21 cellular contexts compared by ENCODE assay signal in genomic region chr15:52749250-52749649, GRCh38. TPM values are rescaled to one million over a fixed set of nuclear protein-coding genes. Genes with fewer than 3 reads are reported as not detected.
A peak's percentile ranks its signal among the peaks of the same experiment; 100 is the strongest.
DNase-seq lines count a peak whose midpoint lies in the region; ATAC-seq lines count a peak whose summit lies in the region.
"Had no signal": no experiment of that assay in that cellular context is flagged by ENCODE, and none has a peak within 500 bp of the region (broad histone marks: within the 10 kb centered on the region; RNA-seq: fewer than 3 reads in every experiment).

No MANE protein-coding gene starts in this region.

- no peaks in the 10 kb centered on the region for H3K36me3 ChIP-seq in iPS-18a (ENCODE audit: control insufficient read depth, low read depth, low read length)

- peak; percentile 17 for DNase-seq in MV-4-11 (lab: John Stamatoyannopoulos, UW)
- DNase-seq in NCI-H1694 treated with DMSO at 0.1 percent for 48 hours (lab: John Stamatoyannopoulos, UW) = no peak
- no peak for DNase-seq in NCI-H2029 (lab: John Stamatoyannopoulos, UW)
- no peak for DNase-seq in SK-N-DZ (ENCODE audit: low spot score)
- no peak for DNase-seq in stimulated activated CD4-positive, alpha-beta T cell treated with anti-CD3 and anti-CD28 coated beads, Interleukin-15, amount 100 ng/mL, for 24 hours
- DNase-seq: activated CD4-positive, alpha-beta T cell treated with anti-CD3 and anti-CD28 coated beads for 36 hours; activated CD8-positive, alpha-beta memory T cell treated with anti-CD3 and anti-CD28 coated beads, Interleukin-2, amount 50 U/mL, for 48 hours; activated gamma-delta T cell; AML-193; central memory CD4-positive, alpha-beta T cell; COR-L47; immature natural killer cell; left ventricle myocardium superior; NCI-H2081 treated with DMSO at 0.1 percent for 48 hours; PC-3; stimulated activated naive B cell treated with anti-CD40 and anti-IgM and Interleukin-4, amounts not matched to agents 10 μg/mL and 1 μg/mL and 100 μg/mL, for 72 hours; T1000 had no signal

- ATAC-seq in GM18858 (IDR thresholded peaks at IDR 0.05; ENCODE audit: unreplicated experiment) = peak; percentile 71
- peak; percentile 63 for ATAC-seq in GM21529 (IDR thresholded peaks at IDR 0.05; ENCODE audit: unreplicated experiment)
- ATAC-seq: activated CD4-positive, alpha-beta T cell treated with anti-CD3 and anti-CD28 coated beads for 36 hours; left ventricle myocardium superior; PC-3 had no signal

- no peak overlapping the region for H3K27ac ChIP-seq in iPS-18a (ENCODE audit: low read length)

- no peak overlapping the region for H3K4me3 ChIP-seq in iPS-18a (ENCODE audit: low read length)

- H3K4me1 ChIP-seq in iPS-18a (ENCODE audit: control insufficient read depth, low read depth, low read length) = peaks cover 48% of the 10 kb centered on the region

- peak overlapping the region; percentile 11 for H3K9ac ChIP-seq in iPS-18a (ENCODE audit: low read length)

- H3K27me3 ChIP-seq in iPS-18a (ENCODE audit: control insufficient read depth, insufficient read depth, low read length) = no peaks in the 10 kb centered on the region

- no peaks in the 10 kb centered on the region for H3K9me3 ChIP-seq in iPS-18a (ENCODE audit: control insufficient read depth, low read depth, low read length)

RNA-seq across cellular contexts. Expression of gene ONECUT1, which starts 40.9 kb away (rescaled TPM):
- 0.46 TPM in 1 of 2 replicates, not detected in the other for polyA plus RNA-seq in SK-N-DZ (2014; cell fraction: cytosol; rRNA removed)
- not detected in 2 replicates for polyA plus RNA-seq in SK-N-DZ (2014; cell fraction: nucleus; rRNA removed)
- polyA plus RNA-seq: esophagus, immature natural killer cell had no signal
